ENCODE assay signal across 22 cellular contexts in the genomic region with DNA sequence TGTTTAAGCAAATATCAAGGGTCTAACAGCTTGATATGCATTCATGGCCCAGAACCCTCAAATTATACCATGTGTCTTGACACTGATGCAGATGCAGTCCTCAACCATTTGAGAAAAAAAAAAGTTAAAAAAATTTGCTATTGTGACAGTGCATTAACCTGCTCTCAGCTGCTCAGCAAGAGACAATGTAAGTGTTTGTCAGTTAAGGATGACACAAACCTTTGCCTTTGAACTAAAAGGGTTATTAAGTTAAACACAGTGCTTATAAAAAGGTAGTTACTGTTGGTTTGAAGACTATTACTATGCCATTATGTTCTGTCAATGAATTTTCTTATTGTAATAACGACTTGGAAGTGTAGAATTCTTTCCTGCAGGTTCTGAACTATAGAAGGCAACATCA.
"Had no signal": no experiment of that assay in that cellular context is flagged by ENCODE, and none has a peak within 500 bp of the region (broad histone marks: within the 10 kb centered on the region; RNA-seq: fewer than 3 reads in every experiment).

No MANE protein-coding gene starts in this region.

- H3K36me3 ChIP-seq: esophagus squamous epithelium, heart right ventricle, left lung, prostate gland, right atrium auricular region, tibial artery, upper lobe of left lung had no signal

- H3K9me3 ChIP-seq: esophagus squamous epithelium, left lung, mucosa of descending colon, prostate gland, right atrium auricular region, testis, tibial artery, upper lobe of left lung had no signal

- H3K27me3 ChIP-seq: esophagus squamous epithelium, heart right ventricle, left lung, right atrium auricular region, testis, tibial artery, upper lobe of left lung had no signal

- H3K4me3 ChIP-seq: coronary artery, esophagus squamous epithelium, heart right ventricle, left lung, mucosa of descending colon, prostate gland, right atrium auricular region, testis, tibial artery, upper lobe of left lung had no signal

- H3K4me1 ChIP-seq: esophagus squamous epithelium, heart right ventricle, left lung, prostate gland, right atrium auricular region, testis, tibial artery, upper lobe of left lung had no signal

- DNase-seq: effector memory CD8-positive, alpha-beta T cell; erythroblast; esophagus squamous epithelium; foreskin melanocyte; glutamatergic neuron; heart right ventricle; hippocampal formation; left cardiac atrium; left lung; mesenchymal stem cell; mucosa of descending colon; naive B cell; nucleus accumbens; stimulated activated CD4-positive, alpha-beta T cell treated with anti-CD3 and anti-CD28 coated beads, Interleukin-4, amount 100 ng/mL, for 4 hours; stimulated activated naive CD8-positive, alpha-beta T cell treated with anti-CD3 and anti-CD28 coated beads, Interleukin-15, Interleukin-2, amounts not matched to agents 100 U/mL and 50 U/mL, for 24 hours; substantia nigra; testis; tibial artery; upper lobe of left lung had no signal

- H3K27ac ChIP-seq: coronary artery, esophagus squamous epithelium, heart right ventricle, left lung, prostate gland, right atrium auricular region, testis, tibial artery, upper lobe of left lung had no signal
